ENCODE assay signal across 10 cellular contexts in the genomic region with DNA sequence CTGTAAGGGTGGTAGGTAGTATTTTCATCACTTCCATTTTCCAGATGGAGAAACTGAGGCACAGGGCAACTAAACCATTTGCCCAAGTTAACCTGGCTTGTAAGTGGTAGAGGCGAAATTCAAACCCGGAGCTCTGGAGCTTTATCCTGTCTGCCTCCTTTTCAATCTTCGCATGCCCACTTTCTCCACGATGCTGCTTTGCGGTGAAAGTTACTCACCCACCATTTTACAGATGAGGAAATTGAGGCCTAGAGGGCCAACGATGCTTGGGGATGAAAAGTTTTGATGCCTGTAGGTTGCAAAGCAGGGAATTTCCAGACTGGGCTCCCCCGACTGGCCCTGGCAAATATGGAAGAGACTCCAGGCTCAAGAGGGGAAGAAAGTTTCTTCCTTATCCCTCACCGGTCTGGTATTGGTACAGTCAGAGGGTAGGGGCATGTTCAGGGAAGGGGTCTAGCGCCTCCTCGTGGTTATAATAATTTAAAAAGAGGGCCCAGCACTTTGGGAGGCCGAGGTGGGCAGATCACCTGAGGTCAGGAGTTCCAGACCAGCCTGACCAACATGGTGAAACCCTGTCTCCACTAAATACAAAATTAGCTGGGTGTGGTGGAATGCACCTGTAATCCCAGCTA. TPM values are rescaled to one million over a fixed set of nuclear protein-coding genes. Genes with fewer than 3 reads are reported as not detected.
DNase-seq lines count a peak whose midpoint lies in the region; ATAC-seq, FAIRE-seq and TF ChIP-seq lines count a peak whose summit lies in the region.
"Had no signal": no experiment of that assay in that cellular context is flagged by ENCODE, and none has a peak within 500 bp of the region (broad histone marks: within the 10 kb centered on the region; RNA-seq: fewer than 3 reads in every experiment).

No MANE protein-coding gene starts in this region.

- H4K91ac ChIP-seq in trophoblast cell (ENCODE audit: low read depth, low read length): no peak overlapping the region

- no peak overlapping the region for H3K27ac ChIP-seq in colonic mucosa
- H3K27ac ChIP-seq in trophoblast cell (ENCODE audit: low read depth, low read length): no peak overlapping the region
- H3K27ac ChIP-seq: C4-2B had no signal

- H4K12ac ChIP-seq in trophoblast cell (ENCODE audit: low read depth, low read length): no peak overlapping the region

- no peak overlapping the region for H3K4ac ChIP-seq in trophoblast cell (ENCODE audit: low read depth, low read length)

- H3K4me3 Mint-ChIP-seq in T-helper 2 cell treated with Interferon-gamma antibody and Interleukin-4, amounts not matched to agents 5 μg/mL and 100 μg/mL, for 36 hours: peak overlapping the region; percentile 40
- peak overlapping the region in 1 of 2 donors; percentile 12 for H3K4me3 Mint-ChIP-seq in stimulated activated naive CD8-positive, alpha-beta T cell treated with anti-CD3 and anti-CD28 coated beads, Interleukin-15, amount 100 ng/mL, for 72 hours

- H3K4me3 ChIP-seq in colonic mucosa (no peak overlapping the region), trophoblast cell (ENCODE audit: low read depth, low read length) (no peak overlapping the region)

- peaks cover 14% of the 10 kb centered on the region for H3K79me1 ChIP-seq in trophoblast cell (ENCODE audit: low read length)

- H2BK12ac ChIP-seq in trophoblast cell (ENCODE audit: low read length): no peak overlapping the region

- H3K9me3 Mint-ChIP-seq in T-helper 2 cell treated with Interferon-gamma antibody and Interleukin-4, amounts not matched to agents 5 μg/mL and 100 μg/mL, for 36 hours: no peaks in the 10 kb centered on the region
- peaks cover 0 to 6% of the 10 kb centered on the region in 2 donors for H3K9me3 Mint-ChIP-seq in stimulated activated naive CD8-positive, alpha-beta T cell treated with anti-CD3 and anti-CD28 coated beads, Interleukin-15, amount 100 ng/mL, for 72 hours

- no peak overlapping the region for H2BK5ac ChIP-seq in trophoblast cell (ENCODE audit: low read depth, low read length, poor library complexity)

- H3K79me2 ChIP-seq in trophoblast cell (ENCODE audit: control insufficient read depth, insufficient read depth, low read length, poor library complexity): peaks cover 6% of the 10 kb centered on the region

- H3K27ac Mint-ChIP-seq in T-helper 2 cell treated with Interferon-gamma antibody and Interleukin-4, amounts not matched to agents 5 μg/mL and 100 μg/mL, for 36 hours: peak overlapping the region; percentile 60
- H3K27ac Mint-ChIP-seq in stimulated activated naive CD8-positive, alpha-beta T cell treated with anti-CD3 and anti-CD28 coated beads, Interleukin-15, amount 100 ng/mL, for 72 hours: no peak overlapping the region

- H3K36me3 ChIP-seq in colonic mucosa (no peaks in the 10 kb centered on the region), trophoblast cell (ENCODE audit: control insufficient read depth in 1 of 2, insufficient read depth in 2 of 2, low read length in 2 of 2) (no peaks in the 10 kb centered on the region)

- H3K27me3 Mint-ChIP-seq in T-helper 2 cell treated with Interferon-gamma antibody and Interleukin-4, amounts not matched to agents 5 μg/mL and 100 μg/mL, for 36 hours (ENCODE audit: low read depth): no peaks in the 10 kb centered on the region
- H3K27me3 Mint-ChIP-seq in stimulated activated naive CD8-positive, alpha-beta T cell treated with anti-CD3 and anti-CD28 coated beads, Interleukin-15, amount 100 ng/mL, for 72 hours: no peaks in the 10 kb centered on the region

- H3K27me3 ChIP-seq in colonic mucosa: no peaks in the 10 kb centered on the region
- H3K27me3 ChIP-seq in trophoblast cell (ENCODE audit: insufficient read depth, low read length): no peaks in the 10 kb centered on the region

- H3K9me3 ChIP-seq in colonic mucosa (no peaks in the 10 kb centered on the region), trophoblast cell (ENCODE audit: insufficient read depth, low read depth, low read length) (no peaks in the 10 kb centered on the region)

- no peak overlapping the region for H3K14ac ChIP-seq in trophoblast cell (ENCODE audit: low read length)

- no CpG with 5 or more reads among the region's 11 CpGs for WGBS in trophoblast cell (ENCODE audit: extremely low coverage, insufficient coverage, insufficient read length)

- peaks cover 6% of the 10 kb centered on the region for H3K36me3 Mint-ChIP-seq in T-helper 2 cell treated with Interferon-gamma antibody and Interleukin-4, amounts not matched to agents 5 μg/mL and 100 μg/mL, for 36 hours (ENCODE audit: low read depth)

- TF ChIP-seq CTCF in colonic mucosa (IDR thresholded peaks at IDR 0.05): peak; percentile 43

- no peaks in the 10 kb centered on the region for H3K4me1 ChIP-seq in colonic mucosa
- H3K4me1 ChIP-seq in trophoblast cell (ENCODE audit: control insufficient read depth in 1 of 2, insufficient read depth in 2 of 2, low read length in 2 of 2): peaks cover 9 to 12% of the 10 kb centered on the region in 2 experiments

- H3K9ac ChIP-seq in colonic mucosa (ENCODE audit: low read depth in 2 of 2, low read length in 2 of 2): no peak overlapping the region
- H3K9ac ChIP-seq in trophoblast cell (ENCODE audit: low read length): no peak overlapping the region

- no peak overlapping the region for H4K8ac ChIP-seq in trophoblast cell (ENCODE audit: low read depth, low read length)

- no peak overlapping the region for H3K23ac ChIP-seq in trophoblast cell (ENCODE audit: low read length)

- no peak overlapping the region for H3K4me2 ChIP-seq in trophoblast cell (ENCODE audit: low read length)

- no peak overlapping the region for H2AK5ac ChIP-seq in trophoblast cell (ENCODE audit: low read length)

- FAIRE-seq in GM12892 (lab: Jason Lieb, UNC): no peak

- no peak for TF ChIP-seq POLR2A in GM12892 (IDR thresholded peaks at IDR 0.05; ENCODE audit: low read depth, low read length)

- no peak overlapping the region for H2AFZ ChIP-seq in trophoblast cell (ENCODE audit: insufficient read depth, low read length, poor library complexity)

- intact Hi-C loops in colonic mucosa (cut with DNase I): no loop called here

- no peak overlapping the region for H2BK120ac ChIP-seq in trophoblast cell (ENCODE audit: insufficient read depth, low read length, poor library complexity)

- ATAC-seq in stimulated activated naive CD8-positive, alpha-beta T cell treated with anti-CD3 and anti-CD28 coated beads, Interleukin-15, amount 100 ng/mL, for 72 hours: no peak
- ATAC-seq in GM18870 (IDR thresholded peaks at IDR 0.05; ENCODE audit: unreplicated experiment): no peak

- H3K18ac ChIP-seq in trophoblast cell (ENCODE audit: low read length): no peak overlapping the region

- no peak for DNase-seq in T-helper 2 cell treated with Interferon-gamma antibody and Interleukin-4, amounts not matched to agents 5 μg/mL and 100 μg/mL, for 36 hours (ENCODE audit: low spot score)
- DNase-seq in T-helper 2 cell (no peak), MV-4-11 (lab: John Stamatoyannopoulos, UW) (peak; percentile 13), colonic mucosa (no peak), trophoblast cell (peak; percentile 39 to 51), GM12892 (ENCODE audit: insufficient read length) (no peak)
- no peak for DNase-seq in stimulated activated naive CD8-positive, alpha-beta T cell treated with anti-CD3 and anti-CD28 coated beads, Interleukin-15, amount 100 ng/mL, for 72 hours

- peaks cover 38% of the 10 kb centered on the region for H3K4me1 Mint-ChIP-seq in T-helper 2 cell treated with Interferon-gamma antibody and Interleukin-4, amounts not matched to agents 5 μg/mL and 100 μg/mL, for 36 hours (ENCODE audit: low read depth)
- H3K4me1 Mint-ChIP-seq in stimulated activated naive CD8-positive, alpha-beta T cell treated with anti-CD3 and anti-CD28 coated beads, Interleukin-15, amount 100 ng/mL, for 72 hours: peaks cover 48% of the 10 kb centered on the region

RNA-seq across cellular contexts. Expression of gene SH2D3A, which starts 1.9 kb away (rescaled TPM):
- 10 to 100 TPM; 34.2 to 44.3 TPM for total RNA-seq in colonic mucosa
- 25.0 and 26.7 TPM in 2 replicates for polyA plus RNA-seq in trophoblast cell (2013)
- 4.0 TPM for polyA plus RNA-seq in GM12892 (2012; ENCODE audit: missing spikeins)
- total RNA-seq: fibroblast of lung had no signal
- polyA plus RNA-seq: fibroblast of lung had no signal

RNA-seq across cellular contexts. Expression of gene VAV1, which starts 3.4 kb away (rescaled TPM):
- total RNA-seq in colonic mucosa: 1 to 10 TPM; 5.7 to 6.0 TPM
- 0.12 and 0.24 TPM in 2 replicates for polyA plus RNA-seq in trophoblast cell (2013)
- 30.2 TPM for polyA plus RNA-seq in GM12892 (2012; ENCODE audit: missing spikeins)
- total RNA-seq: fibroblast of lung had no signal
- polyA plus RNA-seq: fibroblast of lung had no signal

RNA-seq across cellular contexts. Expression of gene TRIP10, which starts 29.6 kb away (rescaled TPM):
- 10 to 100 TPM; 67.7 to 78.2 TPM for total RNA-seq in colonic mucosa
- 86.9 and 89.2 TPM in 2 replicates for polyA plus RNA-seq in trophoblast cell (2013)
- polyA plus RNA-seq in GM12892 (2012; ENCODE audit: missing spikeins): 47.2 TPM

RNA-seq across cellular contexts. Expression of gene GPR108, which starts 31.7 kb away (rescaled TPM):
- total RNA-seq in colonic mucosa: 100 to 1,000 TPM in 1 of 2 donors, 10 to 100 TPM in 1; 92.0 to 109 TPM
- polyA plus RNA-seq in trophoblast cell (2013): 45.3 and 47.5 TPM in 2 replicates
- 31.2 TPM for polyA plus RNA-seq in GM12892 (2012; ENCODE audit: missing spikeins)

RNA-seq across cellular contexts. Expression of gene C3, which starts 48.7 kb away (rescaled TPM):
- 10 to 100 TPM; 28.2 to 83.9 TPM for total RNA-seq in colonic mucosa
- 4.5 and 5.1 TPM in 2 replicates for polyA plus RNA-seq in trophoblast cell (2013)
- polyA plus RNA-seq in GM12892 (2012; ENCODE audit: missing spikeins): 1.4 TPM

Comparison
In these comparisons a context has a peak if more than half of its experiments do, and no peak if none do; other contexts are left out.
1. DNase-seq: peak in MV-4-11 (single experiment) and trophoblast cell (2 of 2); none in T-helper 2 cell treated with Interferon-gamma antibody and Interleukin-4, amounts not matched to agents 5 μg/mL and 100 μg/mL, for 36 hours (single experiment), T-helper 2 cell (0 of 5), colonic mucosa (single experiment), stimulated activated naive CD8-positive, alpha-beta T cell treated with anti-CD3 and anti-CD28 coated beads, Interleukin-15, amount 100 ng/mL, for 72 hours (0 of 2) and GM12892 (single experiment).